In genomic region chr1:167360120-167360519, GRCh38 we compare ENCODE assay signal across 15 cellular contexts.
A peak's percentile ranks its signal among the peaks of the same experiment; 100 is the strongest.
DNase-seq lines count a peak whose midpoint lies in the region; ATAC-seq and TF ChIP-seq lines count a peak whose summit lies in the region.
"Had no signal": no experiment of that assay in that cellular context is flagged by ENCODE, and none has a peak within 500 bp of the region (broad histone marks: within the 10 kb centered on the region; RNA-seq: fewer than 3 reads in every experiment).

No MANE protein-coding gene starts in this region.

- no peak overlapping the region for H3K4me3 Mint-ChIP-seq in CD14-positive monocyte
- no peak overlapping the region for H3K4me3 Mint-ChIP-seq in activated T-cell treated with anti-CD3 and anti-CD28 coated beads, Interleukin-2, amount 50 U/mL, for 4 hours

- H3K9me3 ChIP-seq in smooth muscle cell (replicated peaks; ENCODE audit: low read depth) = no peaks in the 10 kb centered on the region

- H3F3A ChIP-seq in smooth muscle cell (ENCODE audit: low read depth) = peaks cover 7% of the 10 kb centered on the region

- H3K4me1 ChIP-seq in smooth muscle cell (ENCODE audit: low read depth) = no peaks in the 10 kb centered on the region

- H3K4me3 ChIP-seq in astrocyte of the spinal cord (ENCODE audit: low read depth, low read length) = no peak overlapping the region
- no peak overlapping the region for H3K4me3 ChIP-seq in smooth muscle cell

- no peak for ATAC-seq in activated T-cell treated with anti-CD3 and anti-CD28 coated beads, Interleukin-2, amount 50 U/mL, for 4 hours

- peaks cover 0 to 4% (median 0%) of the 10 kb centered on the region in 7 donors for H3K9me3 Mint-ChIP-seq in CD14-positive monocyte
- peaks cover 7% of the 10 kb centered on the region for H3K9me3 Mint-ChIP-seq in activated T-cell treated with anti-CD3 and anti-CD28 coated beads, Interleukin-2, amount 50 U/mL, for 4 hours

- DNase-seq in ELR (ENCODE audit: low read depth) (peak; percentile 2), M059J (ENCODE audit: low read depth) (peak; percentile 84), astrocyte of the spinal cord (ENCODE audit: low read depth, low spot score) (peak; percentile 2), smooth muscle cell (lab: John Stamatoyannopoulos, UW; ENCODE audit: unreplicated experiment) (no peak), A172 (ENCODE audit: low spot score) (no peak), CD14-positive monocyte (ENCODE audit: low spot score) (no peak)
- DNase-seq in activated T-cell treated with anti-CD3 and anti-CD28 coated beads, Interleukin-2, amount 50 U/mL, for 4 hours = no peak
- DNase-seq: COR-L47, KBM-7, MM.1S, NCI-H2029, NCI-H2171 treated with DMSO at 0.1 percent for 48 hours, NCI-H82, SHP77 treated with DMSO at 0.1 percent for 48 hours had no signal

- no peaks in the 10 kb centered on the region for H3K27me3 Mint-ChIP-seq in CD14-positive monocyte (ENCODE audit: low read depth in 3 of 3)
- no peaks in the 10 kb centered on the region for H3K27me3 Mint-ChIP-seq in activated T-cell treated with anti-CD3 and anti-CD28 coated beads, Interleukin-2, amount 50 U/mL, for 4 hours (ENCODE audit: low read depth)

- peaks cover 15% of the 10 kb centered on the region for H3K79me2 ChIP-seq in smooth muscle cell (ENCODE audit: low read depth)

- no peak overlapping the region for H3K27ac Mint-ChIP-seq in CD14-positive monocyte

- H3K36me3 ChIP-seq in smooth muscle cell (ENCODE audit: low read depth) = no peaks in the 10 kb centered on the region

- H2AFZ ChIP-seq in smooth muscle cell (ENCODE audit: low read depth) = no peak overlapping the region

- intact Hi-C loops in CD14-positive monocyte (cut with micrococcal nuclease) = no loop called here

- H3K9ac ChIP-seq in smooth muscle cell (ENCODE audit: low read depth) = no peak overlapping the region

- TF ChIP-seq CTCF in astrocyte of the spinal cord (IDR thresholded peaks at IDR 0.05; ENCODE audit: low read depth, low read length) = no peak
- no peak for TF ChIP-seq CTCF in smooth muscle cell (IDR thresholded peaks at IDR 0.05; ENCODE audit: borderline replicate concordance, insufficient read depth, poor library complexity, severe bottlenecking)
- TF ChIP-seq CTCF in CD14-positive monocyte (IDR thresholded peaks at IDR 0.05) = no peak

- H3K27me3 ChIP-seq in smooth muscle cell (ENCODE audit: low read depth) = no peaks in the 10 kb centered on the region

- in situ Hi-C loops in astrocyte of the spinal cord (cut with HindIII; ENCODE audit: low sequenced_read_pairs) = no loop called here

- H3K36me3 Mint-ChIP-seq in CD14-positive monocyte = peaks cover 4 to 8% of the 10 kb centered on the region in 2 donors
- H3K36me3 Mint-ChIP-seq in activated T-cell treated with anti-CD3 and anti-CD28 coated beads, Interleukin-2, amount 50 U/mL, for 4 hours (ENCODE audit: insufficient read depth) = peaks cover 9% of the 10 kb centered on the region

- peak overlapping the region; percentile 31 for H3K4me2 ChIP-seq in smooth muscle cell

- peaks cover 5% of the 10 kb centered on the region for H3K4me1 Mint-ChIP-seq in CD14-positive monocyte
- peaks cover 3% of the 10 kb centered on the region for H3K4me1 Mint-ChIP-seq in activated T-cell treated with anti-CD3 and anti-CD28 coated beads, Interleukin-2, amount 50 U/mL, for 4 hours (ENCODE audit: low read depth)

- peaks cover 17% of the 10 kb centered on the region for H4K20me1 ChIP-seq in smooth muscle cell (ENCODE audit: low read depth)

- WGBS in smooth muscle cell (ENCODE audit: low lambda C conversion rate) = 55% methylated on average over 4 of the region's 4 CpGs

- peak overlapping the region; percentile 29 for H3K27ac ChIP-seq in smooth muscle cell (ENCODE audit: low read depth)
- H3K27ac ChIP-seq: C4-2B had no signal

Comparison
In these comparisons a context has a peak if more than half of its experiments do, and no peak if none do; other contexts are left out.
1. DNase-seq: peak in ELR (single experiment), M059J (single experiment) and astrocyte of the spinal cord (single experiment); none in smooth muscle cell (single experiment), A172 (single experiment), CD14-positive monocyte (single experiment) and activated T-cell treated with anti-CD3 and anti-CD28 coated beads, Interleukin-2, amount 50 U/mL, for 4 hours (single experiment).